In genomic region chr7:30505174-30505697, GRCh38 we compare ENCODE assay signal across 8 cellular contexts. TPM values are rescaled to one million over a fixed set of nuclear protein-coding genes. Genes with fewer than 3 reads are reported as not detected.
DNase-seq lines count a peak whose midpoint lies in the region; ATAC-seq and TF ChIP-seq lines count a peak whose summit lies in the region.

No MANE protein-coding gene starts in this region.

- ATAC-seq in HCT116 (peak; percentile 43), right cardiac atrium (peak in 1 of 2 donors; percentile 45)
- ATAC-seq in stimulated activated naive CD8-positive, alpha-beta T cell treated with anti-CD3 and anti-CD28 coated beads, Interleukin-15, Interleukin-2, amounts not matched to agents 100 U/mL and 50 U/mL, for 24 hours, result peak; percentile 3

- H3K27me3 ChIP-seq in BE2C, result no peaks in the 10 kb centered on the region
- no peaks in the 10 kb centered on the region for H3K27me3 ChIP-seq in HCT116 (ENCODE audit: insufficient read depth, low read length)
- H3K27me3 ChIP-seq in WERI-Rb-1 (ENCODE audit: insufficient read depth, low read depth, severe bottlenecking), result no peaks in the 10 kb centered on the region
- H3K27me3 ChIP-seq in right cardiac atrium (ENCODE audit: control insufficient read depth, insufficient read depth), result no peaks in the 10 kb centered on the region

- H3K27ac ChIP-seq in HCT116 (ENCODE audit: low read depth, low read length) (peak overlapping the region; percentile 63; the same call in 1 of the 2 replicates), WERI-Rb-1 (peak overlapping the region; percentile 78), right cardiac atrium (ENCODE audit: low read length) (peak overlapping the region; percentile 76)

- no peak for TF ChIP-seq CTCF in BE2C (IDR thresholded peaks at IDR 0.05; ENCODE audit: low read depth, low read length)
- TF ChIP-seq CTCF in HCT116 (IDR thresholded peaks at IDR 0.05 in 2 of 3, conservative IDR thresholded peaks at IDR 0.05 in 1 of 3; ENCODE audit: borderline replicate concordance in 1 of 3, insufficient read depth in 1 of 3, low read depth in 2 of 3, low read length in 2 of 3), result no peak
- TF ChIP-seq CTCF in WERI-Rb-1 (IDR thresholded peaks at IDR 0.05; ENCODE audit: low read depth, low read length), result no peak

- no peak for TF ChIP-seq POLR2A in HCT116 (IDR thresholded peaks at IDR 0.05; ENCODE audit: borderline replicate concordance, extremely low read depth, insufficient read depth, insufficient read length)

- 15% methylated on average over 19 of the region's 19 CpGs for WGBS in right cardiac atrium

- H3K4me3 ChIP-seq in BE2C (ENCODE audit: low read depth, low read length) (peak overlapping the region; percentile 96), HCT116 (replicated peaks in 1 of 2; ENCODE audit: low read depth in 1 of 2, low read length in 2 of 2) (peak overlapping the region; percentile 68 to 92), WERI-Rb-1 (ENCODE audit: low read depth, low read length) (peak overlapping the region; percentile 98), right cardiac atrium (ENCODE audit: low read length) (peak overlapping the region; percentile 45)

- BruUV-seq in HCT116 (replicated peaks; lab: Mats Ljungman, UMichigan), result TSS peak; percentile 95

- no peaks in the 10 kb centered on the region for H3K9me2 ChIP-seq in HCT116 (ENCODE audit: insufficient read depth)

- no peak for TF ChIP-seq RAD21 in HCT116 (IDR thresholded peaks at IDR 0.05; ENCODE audit: low read depth)

- RAD21 ChIA-PET in HCT116 (lab: Charles Lee; ENCODE audit: low non-redundant PET in 1 of 2, low total read pairs in 2 of 2, uncharacterized antibody in 2 of 2, unreplicated experiment in 2 of 2), result no interaction called here

- CTCF ChIA-PET in HCT116 (lab: Charles Lee), result interaction anchor here (1.1 kb wide), 1 partner anchor 58 kb away, joined by 3 read pairs; no protein-coding TSS in a partner anchor

- intact Hi-C loops in HCT116 (cut with micrococcal nuclease) (loop anchor here (2.0 kb wide), 1 partner anchor 26 kb away; the partner anchor contains the start of gene NOD1), right cardiac atrium (cut with DNase I) (loop anchor here in 2 of 4 donors (10.0 kb wide), 1 partner anchor 60 kb away; no protein-coding TSS in a partner anchor)

- H4K20me1 ChIP-seq in HCT116 (ENCODE audit: insufficient read depth), result no peaks in the 10 kb centered on the region

- H3K4me1 ChIP-seq in BE2C, result peaks cover 8% of the 10 kb centered on the region
- H3K4me1 ChIP-seq in HCT116 (ENCODE audit: control insufficient read depth in 1 of 2, insufficient read depth in 2 of 2, low read length in 2 of 2), result peaks cover 4 to 20% of the 10 kb centered on the region in 2 experiments; a peak in 2 of 4 replicates
- H3K4me1 ChIP-seq in right cardiac atrium (ENCODE audit: control insufficient read depth, insufficient read depth, low read length), result peaks cover 6% of the 10 kb centered on the region

- H3K79me2 ChIP-seq in HCT116 (ENCODE audit: insufficient read depth, low read length), result peaks cover 42% of the 10 kb centered on the region

- no peak for DNase-seq in BE2C
- no peak for DNase-seq in HCT116 (ENCODE audit: low read depth, low spot score)
- no peak for DNase-seq in WERI-Rb-1
- DNase-seq in right cardiac atrium, result no peak
- DNase-seq in stimulated activated naive CD8-positive, alpha-beta T cell treated with anti-CD3 and anti-CD28 coated beads, Interleukin-15, Interleukin-2, amounts not matched to agents 100 U/mL and 50 U/mL, for 24 hours, result no peak
- DNase-seq in NCI-H128 (lab: John Stamatoyannopoulos, UW; ENCODE audit: unreplicated experiment), result no peak
- no peak for DNase-seq in putamen (ENCODE audit: low spot score)
- no peak for DNase-seq in NCI-H146 treated with DMSO at 0.1 percent for 48 hours (lab: John Stamatoyannopoulos, UW; ENCODE audit: unreplicated experiment)

- H3K9me3 ChIP-seq in BE2C (0 out of 2 replicates have a peak, but pooled peaks cover 4% of the 10 kb centered on the region), HCT116 (ENCODE audit: control insufficient read depth in 1 of 2, insufficient read depth in 1 of 2, low read depth in 1 of 2, low read length in 2 of 2) (no peaks in the 10 kb centered on the region), WERI-Rb-1 (ENCODE audit: severe bottlenecking) (no peaks in the 10 kb centered on the region), right cardiac atrium (ENCODE audit: control insufficient read depth, low read length) (no peaks in the 10 kb centered on the region)

- peak overlapping the region; percentile 84 for H3K4me2 ChIP-seq in HCT116 (ENCODE audit: low read length)

- peak overlapping the region; percentile 85 for H3K9ac ChIP-seq in HCT116 (ENCODE audit: low read length)

- POLR2A ChIA-PET in HCT116 (lab: Charles Lee), result interaction anchor here (0.7 kb wide), 1 partner anchor 36 kb away, joined by 3 read pairs; no protein-coding TSS in a partner anchor

- H3K36me3 ChIP-seq in BE2C (peaks cover 4% of the 10 kb centered on the region), HCT116 (ENCODE audit: control insufficient read depth in 1 of 2, insufficient read depth in 2 of 2, low read length in 2 of 2) (no peaks in the 10 kb centered on the region), WERI-Rb-1 (peaks cover 17% of the 10 kb centered on the region)

- peak overlapping the region; percentile 43 for H2AFZ ChIP-seq in HCT116 (ENCODE audit: low read depth, low read length, poor library complexity, severe bottlenecking)

TF ChIP-seq in HCT116, 20 proteins besides CTCF, POLR2A, EP300 and RAD21:
- TF ChIP-seq CEBPB (IDR thresholded peaks at IDR 0.05; ENCODE audit: low read depth), result no peak
- peak; percentile 39; the same call in 1 of the 2 replicates for TF ChIP-seq ZFX (IDR thresholded peaks at IDR 0.05)

RNA-seq across cellular contexts. Expression of gene GGCT, which starts 0.6 kb away (rescaled TPM):
- polyA plus RNA-seq in BE2C (2012; ENCODE audit: insufficient read depth, insufficient read length, low read depth), result 46.1 TPM
- total RNA-seq in HCT116 (2021; ENCODE audit: unreplicated experiment), result 60.6 TPM
- 26.4 and 31.8 TPM in 2 replicates for polyA plus RNA-seq in HCT116 (2012)
- 10 to 100 TPM; 21.2 to 25.1 (median 22.2) TPM for total RNA-seq in right cardiac atrium
- 41.0 TPM for polyA plus RNA-seq in right cardiac atrium

RNA-seq across cellular contexts. Expression of gene NOD1, which starts 26.7 kb away (rescaled TPM):
- 1.5 TPM for polyA plus RNA-seq in BE2C (2012; ENCODE audit: insufficient read depth, insufficient read length, low read depth)
- total RNA-seq in HCT116 (2021; ENCODE audit: unreplicated experiment), result 5.9 TPM
- polyA plus RNA-seq in HCT116 (2012), result 2.4 and 2.8 TPM in 2 replicates
- total RNA-seq in right cardiac atrium, result 10 to 100 TPM; 11.5 to 15.5 (median 12.2) TPM
- polyA plus RNA-seq in right cardiac atrium, result 8.6 TPM

Comparison
In these comparisons a context has a peak if more than half of its experiments do, and no peak if none do; other contexts are left out.
1. H3K4me3 ChIP-seq: peak in every context shown above with its lines; median percentile 98 in WERI-Rb-1; 96 in BE2C; 80 in HCT116; 45 in right cardiac atrium.